In genomic region chr11:129372609-129373488, GRCh38 we compare ENCODE assay signal across 9 cellular contexts. TPM values are rescaled to one million over a fixed set of nuclear protein-coding genes. Genes with fewer than 3 reads are reported as not detected.
DNase-seq lines count a peak whose midpoint lies in the region; ATAC-seq and TF ChIP-seq lines count a peak whose summit lies in the region.
"Had no signal": no experiment of that assay in that cellular context is flagged by ENCODE, and none has a peak within 500 bp of the region (broad histone marks: within the 10 kb centered on the region; RNA-seq: fewer than 3 reads in every experiment).

No MANE protein-coding gene starts in this region.

- in situ Hi-C loops in gastrocnemius medialis (cut with MboI; ENCODE audit: low sequenced_read_pairs in 4 of 4) = loop anchor here in 2 of 4 donors (25.0 kb wide), 1 partner anchor 364 kb away; no protein-coding TSS in a partner anchor

- H3K9me3 ChIP-seq in right atrium auricular region (no peaks in the 10 kb centered on the region), gastrocnemius medialis (no peaks in the 10 kb centered on the region)

- H3K27me3 Mint-ChIP-seq in activated B cell treated with CpG ODN at 0.5 μM for 24 hours = peaks cover 74% of the 10 kb centered on the region

- peaks cover 29% of the 10 kb centered on the region for H3K4me1 Mint-ChIP-seq in activated B cell treated with CpG ODN at 0.5 μM for 24 hours

- H3K4me1 ChIP-seq in right atrium auricular region (peaks cover 0 to 33% of the 10 kb centered on the region in 2 donors), gastrocnemius medialis (peaks cover 0 to 5% of the 10 kb centered on the region in 2 donors)

- TF ChIP-seq CTCF in GM10266 (IDR thresholded peaks at IDR 0.05; ENCODE audit: control insufficient read depth, insufficient read depth, low read depth, missing control alignments) (no peak), activated B cell treated with CpG ODN at 0.5 μM for 24 hours (IDR thresholded peaks at IDR 0.05) (no peak), right atrium auricular region (IDR thresholded peaks at IDR 0.05) (no peak), gastrocnemius medialis (IDR thresholded peaks at IDR 0.05 in 4 of 5, conservative IDR thresholded peaks at IDR 0.05 in 1 of 5) (no peak)

- intact Hi-C loops in activated B cell treated with CpG ODN at 0.5 μM for 24 hours (cut with micrococcal nuclease) (no loop called here), gastrocnemius medialis (cut with DNase I; ENCODE audit: low total_unique reads) (no loop called here)

- peak; percentile 16 for DNase-seq in GM10266 (ENCODE audit: extremely low spot score)
- no peak for DNase-seq in activated B cell treated with CpG ODN at 0.5 μM for 24 hours
- no peak for DNase-seq in right atrium auricular region (ENCODE audit: low spot score)
- DNase-seq in gastrocnemius medialis = no peak
- DNase-seq in medulla oblongata (ENCODE audit: extremely low spot score) = no peak

- CTCF ChIA-PET in activated B cell treated with CpG ODN at 0.5 μM for 24 hours (lab: Charles Lee) = no interaction called here

- no peak for TF ChIP-seq POLR2A in gastrocnemius medialis (IDR thresholded peaks at IDR 0.05)

- no peaks in the 10 kb centered on the region for H3K36me3 Mint-ChIP-seq in activated B cell treated with CpG ODN at 0.5 μM for 24 hours (ENCODE audit: low read depth)

- peak overlapping the region; percentile 24 for H3K4me3 Mint-ChIP-seq in activated B cell treated with CpG ODN at 0.5 μM for 24 hours

- H3K27ac ChIP-seq in right atrium auricular region (no peak overlapping the region), gastrocnemius medialis (peak overlapping the region in 1 of 4 donors; percentile 26)

- H3K27ac Mint-ChIP-seq in activated B cell treated with CpG ODN at 0.5 μM for 24 hours = no peak overlapping the region

- peaks cover 17 to 38% of the 10 kb centered on the region in 2 donors for H3K27me3 ChIP-seq in right atrium auricular region
- H3K27me3 ChIP-seq in gastrocnemius medialis = peaks cover 73 to 92% (median 83%) of the 10 kb centered on the region in 3 donors

- no peak for ATAC-seq in activated B cell treated with CpG ODN at 0.5 μM for 24 hours (ENCODE audit: low read depth)
- ATAC-seq in gastrocnemius medialis = no peak
- no peak for ATAC-seq in GM19452 (IDR thresholded peaks at IDR 0.05; ENCODE audit: unreplicated experiment)
- no peak for ATAC-seq in GM18520 (IDR thresholded peaks at IDR 0.05; ENCODE audit: unreplicated experiment)
- ATAC-seq in GM19455 (IDR thresholded peaks at IDR 0.05; ENCODE audit: unreplicated experiment) = no peak

- H3K9me3 Mint-ChIP-seq in activated B cell treated with CpG ODN at 0.5 μM for 24 hours = no peaks in the 10 kb centered on the region

- H3K4me3 ChIP-seq in right atrium auricular region (peak overlapping the region; percentile 11 to 43), gastrocnemius medialis (peak overlapping the region; percentile 7 to 30 (median 25))

- POLR2A ChIA-PET in activated B cell treated with CpG ODN at 0.5 μM for 24 hours (lab: Charles Lee) = no interaction called here

- H3K36me3 ChIP-seq in right atrium auricular region (no peaks in the 10 kb centered on the region), gastrocnemius medialis (no peaks in the 10 kb centered on the region)

RNA-seq across cellular contexts. Expression of gene BARX2, which starts 2.8 kb away (rescaled TPM):
- total RNA-seq in activated B cell treated with CpG ODN at 0.5 μM for 24 hours (not detected in 2 replicates), right atrium auricular region (1 to 10 TPM in 1 of 2 donors, under 1 TPM in 1; 0.35 to 1.4 TPM), gastrocnemius medialis (1 to 10 TPM in 2 of 4 donors, not detected in 2; 1.2 to 4.4 TPM)
- total RNA-seq: SK-MEL-5 had no signal
